In genomic region chr12:99806304-99806703, GRCh38 we compare ENCODE assay signal across 24 cellular contexts.
A peak's percentile ranks its signal among the peaks of the same experiment; 100 is the strongest.
DNase-seq lines count a peak whose midpoint lies in the region; ATAC-seq and TF ChIP-seq lines count a peak whose summit lies in the region.
"Had no signal": no experiment of that assay in that cellular context is flagged by ENCODE, and none has a peak within 500 bp of the region (broad histone marks: within the 10 kb centered on the region; RNA-seq: fewer than 3 reads in every experiment).

No MANE protein-coding gene starts in this region.

- ATAC-seq in HCT116 (no peak), HG02759 (IDR thresholded peaks at IDR 0.05; ENCODE audit: unreplicated experiment) (no peak), GM18907 (IDR thresholded peaks at IDR 0.05; ENCODE audit: unreplicated experiment) (no peak)
- ATAC-seq: GM12878 had no signal

- H3K23ac ChIP-seq in H9 (ENCODE audit: insufficient read length, low read depth, low read length): no peak overlapping the region

- no peak overlapping the region for H3K18ac ChIP-seq in H9 (ENCODE audit: insufficient read length, low read depth, low read length)

- H2BK15ac ChIP-seq in H9 (ENCODE audit: low read depth, low read length): no peak overlapping the region

- TF ChIP-seq RAD21 in HCT116 (IDR thresholded peaks at IDR 0.05; ENCODE audit: low read depth): no peak

- intact Hi-C loops in HCT116 (cut with micrococcal nuclease): no loop called here

- no peaks in the 10 kb centered on the region for H3K9me3 Mint-ChIP-seq in H9
- H3K9me3 Mint-ChIP-seq: CD14-positive monocyte had no signal

- CTCF ChIA-PET in HCT116 (lab: Charles Lee): no interaction called here

- H3K36me3 Mint-ChIP-seq in H9 (ENCODE audit: insufficient read depth in 1 of 3, low read depth in 3 of 3): no peaks in the 10 kb centered on the region
- H3K36me3 Mint-ChIP-seq: CD14-positive monocyte; CD4-positive, alpha-beta memory T cell; CD4-positive, CD25-positive, alpha-beta regulatory T cell; CD8-positive, alpha-beta memory T cell had no signal

- H2BK120ac ChIP-seq in H9 (ENCODE audit: low read depth, low read length, poor library complexity, severe bottlenecking): no peak overlapping the region

- no peaks in the 10 kb centered on the region for H3K23me2 ChIP-seq in H9 (ENCODE audit: insufficient read length, low read depth, low read length, poor library complexity, severe bottlenecking)

- no peak overlapping the region for H3K27ac Mint-ChIP-seq in H9
- H3K27ac Mint-ChIP-seq: CD14-positive monocyte; CD4-positive, alpha-beta memory T cell; CD4-positive, CD25-positive, alpha-beta regulatory T cell; CD8-positive, alpha-beta memory T cell had no signal

- TF ChIP-seq POLR2A in HCT116 (IDR thresholded peaks at IDR 0.05; ENCODE audit: borderline replicate concordance, extremely low read depth, insufficient read depth, insufficient read length): no peak

- H3K27me3 ChIP-seq in H9 (ENCODE audit: insufficient read depth, low read length) (no peaks in the 10 kb centered on the region), HCT116 (ENCODE audit: insufficient read depth, low read length) (peaks cover 31% of the 10 kb centered on the region)
- H3K27me3 ChIP-seq: BE2C, BLaER1 had no signal

- no peak overlapping the region for H3T11ph ChIP-seq in H9 (ENCODE audit: low read length)

- H3K79me2 ChIP-seq in H9 (ENCODE audit: insufficient read depth, low read length): no peaks in the 10 kb centered on the region
- no peaks in the 10 kb centered on the region for H3K79me2 ChIP-seq in HCT116 (ENCODE audit: insufficient read depth, low read length)

- no peak overlapping the region for H3K14ac ChIP-seq in H9 (ENCODE audit: insufficient read depth, low read length)

- H3K4me2 ChIP-seq in H9 (ENCODE audit: insufficient read depth, insufficient read length, low read length) (no peak overlapping the region), HCT116 (ENCODE audit: low read length) (no peak overlapping the region)
- H3K4me2 ChIP-seq: BLaER1 had no signal

- no peak for TF ChIP-seq CTCF in H9 (conservative IDR thresholded peaks at IDR 0.05)
- no peak for TF ChIP-seq CTCF in HCT116 (IDR thresholded peaks at IDR 0.05 in 2 of 3, conservative IDR thresholded peaks at IDR 0.05 in 1 of 3; ENCODE audit: borderline replicate concordance in 1 of 3, insufficient read depth in 1 of 3, low read depth in 2 of 3, low read length in 2 of 3)

- no peak overlapping the region for H4K5ac ChIP-seq in H9 (ENCODE audit: insufficient read length, low read depth, low read length)

- H2BK5ac ChIP-seq in H9 (ENCODE audit: insufficient read length, low read length): no peak overlapping the region

- no peaks in the 10 kb centered on the region for H4K20me1 ChIP-seq in H9 (ENCODE audit: control insufficient read depth, insufficient read depth, insufficient read length)
- H4K20me1 ChIP-seq in HCT116 (ENCODE audit: insufficient read depth): no peaks in the 10 kb centered on the region

- RAD21 ChIA-PET in HCT116 (lab: Charles Lee; ENCODE audit: low non-redundant PET in 1 of 2, low total read pairs in 2 of 2, uncharacterized antibody in 2 of 2, unreplicated experiment in 2 of 2): no interaction called here

- H3K9ac ChIP-seq in H9 (ENCODE audit: extremely low read depth, insufficient read length, low read length) (no peak overlapping the region), HCT116 (ENCODE audit: low read length) (no peak overlapping the region)
- H3K9ac ChIP-seq: BLaER1 had no signal

- no CpG with 5 or more reads among the region's 9 CpGs for WGBS in H9 (ENCODE audit: extremely low coverage, insufficient read length, low lambda C conversion rate)

- H4K91ac ChIP-seq in H9 (ENCODE audit: insufficient read length, low read depth, low read length): no peak overlapping the region

- DNase-seq in H9: no peak
- no peak for DNase-seq in HCT116 (ENCODE audit: low read depth, low spot score)
- peak; percentile 6 for DNase-seq in left kidney (ENCODE audit: low read depth, low spot score)
- DNase-seq in NAMALWA (ENCODE audit: low spot score): no peak
- DNase-seq: 8988T; ACHN; BE2C; C1 segment of cervical spinal cord; CD4-positive, alpha-beta memory T cell; CD4-positive, CD25-positive, alpha-beta regulatory T cell; CD8-positive, alpha-beta memory T cell; COR-L47; DMS 273 treated with DMSO at 0.1 percent for 48 hours; DMS153; DMS53; DMS79; DND-41; EL; GDM1 had no signal

- H3K27ac ChIP-seq in H9 (ENCODE audit: insufficient read length, low read depth, low read length): no peak overlapping the region
- no peak overlapping the region for H3K27ac ChIP-seq in HCT116 (ENCODE audit: low read depth, low read length)
- H3K27ac ChIP-seq: BLaER1 had no signal

- POLR2A ChIA-PET in HCT116 (lab: Charles Lee): no interaction called here

- no peak overlapping the region for H2AK5ac ChIP-seq in H9 (ENCODE audit: insufficient read length, low read length)

- H3K4me3 ChIP-seq in HCT116 (replicated peaks in 1 of 2; ENCODE audit: low read depth in 1 of 2, low read length in 2 of 2): no peak overlapping the region
- H3K4me3 ChIP-seq: BLaER1, GM12878 had no signal

- H3K4me1 Mint-ChIP-seq in H9: no peaks in the 10 kb centered on the region
- H3K4me1 Mint-ChIP-seq: CD14-positive monocyte; CD4-positive, alpha-beta memory T cell; CD4-positive, CD25-positive, alpha-beta regulatory T cell; CD8-positive, alpha-beta memory T cell had no signal

- peak overlapping the region; percentile 83 for H2BK20ac ChIP-seq in H9 (ENCODE audit: low read depth, low read length, poor library complexity, severe bottlenecking)

- H3K56ac ChIP-seq in H9 (ENCODE audit: insufficient read length, low read depth, low read length): no peak overlapping the region

- no peaks in the 10 kb centered on the region for H3K79me1 ChIP-seq in H9 (ENCODE audit: insufficient read depth, low read depth, low read length, poor library complexity, severe bottlenecking)

- H3K4ac ChIP-seq in H9 (ENCODE audit: low read depth, low read length): no peak overlapping the region

- no peaks in the 10 kb centered on the region for H3K9me2 ChIP-seq in HCT116 (ENCODE audit: insufficient read depth)

- H2AFZ ChIP-seq in H9 (ENCODE audit: low read length): no peak overlapping the region
- H2AFZ ChIP-seq in HCT116 (ENCODE audit: low read depth, low read length, poor library complexity, severe bottlenecking): no peak overlapping the region

- no TSS peak for BruUV-seq in HCT116 (replicated peaks; lab: Mats Ljungman, UMichigan)

- H3K4me3 Mint-ChIP-seq in H9: no peak overlapping the region
- H3K4me3 Mint-ChIP-seq: CD14-positive monocyte; CD4-positive, alpha-beta memory T cell; CD4-positive, CD25-positive, alpha-beta regulatory T cell; CD8-positive, alpha-beta memory T cell had no signal

- no peaks in the 10 kb centered on the region for H3K27me3 Mint-ChIP-seq in H9 (ENCODE audit: low read depth)
- H3K27me3 Mint-ChIP-seq: CD4-positive, alpha-beta memory T cell; CD4-positive, CD25-positive, alpha-beta regulatory T cell; CD8-positive, alpha-beta memory T cell had no signal

- H3K4me1 ChIP-seq in H9 (ENCODE audit: insufficient read depth, low read length) (no peaks in the 10 kb centered on the region; the same call in 1 of the 2 replicates), HCT116 (ENCODE audit: control insufficient read depth in 1 of 2, insufficient read depth in 2 of 2, low read length in 2 of 2) (no peaks in the 10 kb centered on the region)
- H3K4me1 ChIP-seq: BE2C, BLaER1 had no signal

- no peaks in the 10 kb centered on the region for H3K36me3 ChIP-seq in HCT116 (ENCODE audit: control insufficient read depth in 1 of 2, insufficient read depth in 2 of 2, low read length in 2 of 2)
- H3K36me3 ChIP-seq: BE2C had no signal

- H4K8ac ChIP-seq in H9 (replicated peaks; ENCODE audit: insufficient read length, low read depth, low read length): no peak overlapping the region

- H3K9me3 ChIP-seq in H9 (ENCODE audit: control insufficient read depth, low read depth, low read length): no peaks in the 10 kb centered on the region
- H3K9me3 ChIP-seq in HCT116 (ENCODE audit: control insufficient read depth in 1 of 2, insufficient read depth in 1 of 2, low read depth in 1 of 2, low read length in 2 of 2): no peaks in the 10 kb centered on the region
- H3K9me3 ChIP-seq: BE2C, BLaER1 had no signal

- H2BK12ac ChIP-seq in H9 (ENCODE audit: insufficient read length, low read depth, low read length): no peak overlapping the region

TF ChIP-seq in HCT116, 20 proteins besides CTCF, POLR2A, EP300 and RAD21:
- TF ChIP-seq ZNF274 (IDR thresholded peaks at IDR 0.05; ENCODE audit: low read depth, low read length) (no peak), SRF (IDR thresholded peaks at IDR 0.05; ENCODE audit: low read depth) (no peak), EZH2 (IDR thresholded peaks at IDR 0.05) (peak; percentile 92; the same call in 1 of the 2 replicates)
